Comparison of ENCODE assay signal across 14 cellular contexts in genomic region chr12:124007810-124008570, GRCh38. TPM values are rescaled to one million over a fixed set of nuclear protein-coding genes. Genes with fewer than 3 reads are reported as not detected.
DNase-seq lines count a peak whose midpoint lies in the region; ATAC-seq, FAIRE-seq and TF ChIP-seq lines count a peak whose summit lies in the region.
"Had no signal": no experiment of that assay in that cellular context is flagged by ENCODE, and none has a peak within 500 bp of the region (broad histone marks: within the 10 kb centered on the region; RNA-seq: fewer than 3 reads in every experiment).

No MANE protein-coding gene starts in this region.

- TF ChIP-seq POLR2A in HepG2 (IDR thresholded peaks at IDR 0.05; ENCODE audit: insufficient read depth in 1 of 2, low read depth in 2 of 2, low read length in 2 of 2): no peak

- peaks cover 35% of the 10 kb centered on the region for H3K36me3 Mint-ChIP-seq in T-cell

- H3K27ac Mint-ChIP-seq in T-cell: peak overlapping the region in 1 of 2 donors; percentile 56

- H4K20me1 ChIP-seq in HepG2 (ENCODE audit: insufficient read depth, low read length) (peaks cover 10% of the 10 kb centered on the region), hepatocyte (ENCODE audit: insufficient read depth, poor library complexity, severe bottlenecking) (peaks cover 5% of the 10 kb centered on the region)

- H3K4me2 ChIP-seq in HepG2 (ENCODE audit: low read depth, low read length): no peak overlapping the region
- H3K4me2 ChIP-seq in hepatocyte: peak overlapping the region; percentile 37

- ATAC-seq in HepG2 (no peak), T-cell (replicated peaks in 1 of 4) (peak in 1 of 4 experiments; percentile 44)

- H3K27ac ChIP-seq in liver (ENCODE audit: low read depth in 1 of 2, low read length in 2 of 2) (no peak overlapping the region), HepG2 (ENCODE audit: extremely low read length, insufficient read depth, low read length) (no peak overlapping the region), hepatocyte (peak overlapping the region; percentile 59)
- H3K27ac ChIP-seq: colonic mucosa, RWPE1, transverse colon had no signal

- H3K9ac ChIP-seq in liver (ENCODE audit: low read depth in 1 of 2, low read length in 2 of 2): no peak overlapping the region
- no peak overlapping the region for H3K9ac ChIP-seq in HepG2 (ENCODE audit: insufficient read depth, low read depth, low read length)

- H3K4me1 ChIP-seq in liver (ENCODE audit: control insufficient read depth in 4 of 4, insufficient read depth in 4 of 4, low read length in 3 of 4) (peaks cover 3 to 29% (median 24%) of the 10 kb centered on the region in 4 donors), HepG2 (ENCODE audit: insufficient read depth, low read length) (0 out of 2 replicates have a peak, but pooled peaks cover 7% of the 10 kb centered on the region), hepatocyte (ENCODE audit: insufficient read depth) (peaks cover 44% of the 10 kb centered on the region)
- H3K4me1 ChIP-seq: Caco-2, colonic mucosa, transverse colon had no signal

- H3K27me3 ChIP-seq in liver (ENCODE audit: control insufficient read depth in 4 of 4, insufficient read depth in 4 of 4, low read length in 3 of 4) (no peaks in the 10 kb centered on the region), HepG2 (ENCODE audit: control insufficient read depth in 1 of 2, insufficient read depth in 2 of 2, low read length in 2 of 2) (no peaks in the 10 kb centered on the region), hepatocyte (no peaks in the 10 kb centered on the region)
- H3K27me3 ChIP-seq: colonic mucosa, transverse colon had no signal

- DNase-seq in HepG2 (ENCODE audit: low spot score) (no peak), T-cell (no peak), hepatocyte (ENCODE audit: low spot score) (no peak), G401 (ENCODE audit: low spot score) (no peak), NCI-H774 (lab: John Stamatoyannopoulos, UW) (no peak), AG08396 (ENCODE audit: low spot score) (no peak)
- DNase-seq in activated CD8-positive, alpha-beta memory T cell treated with anti-CD3 and anti-CD28 coated beads, Interleukin-2, amount 50 U/mL, for 48 hours: no peak
- DNase-seq: Caco-2, colonic mucosa, hippocampal formation, NCI-H1105 treated with DMSO at 0.1 percent for 48 hours, transverse colon had no signal

- H3K4me3 Mint-ChIP-seq in T-cell: peak overlapping the region in 2 of 3 donors; percentile 1 to 64

- TF ChIP-seq CTCF in liver (IDR thresholded peaks at IDR 0.05; ENCODE audit: low read depth, low read length, missing input control) (no peak), HepG2 (CRISPR knock-in tag; IDR thresholded peaks at IDR 0.05) (no peak), hepatocyte (IDR thresholded peaks at IDR 0.05; ENCODE audit: poor library complexity) (no peak)

- H3K36me3 ChIP-seq in liver (ENCODE audit: control insufficient read depth in 4 of 4, insufficient read depth in 3 of 4, low read depth in 1 of 4, low read length in 3 of 4) (peaks cover 5 to 12% (median 10%) of the 10 kb centered on the region in 4 donors), HepG2 (replicated peaks in 1 of 2; ENCODE audit: control insufficient read depth in 1 of 2, insufficient read depth in 2 of 2, low read length in 2 of 2) (peaks cover 12 to 80% of the 10 kb centered on the region in 2 experiments; a peak in 4 of 5 replicates), hepatocyte (replicated peaks; ENCODE audit: insufficient read depth, low read depth) (no peaks in the 10 kb centered on the region)
- H3K36me3 ChIP-seq: colonic mucosa had no signal

- H3K9me2 ChIP-seq in hepatocyte (replicated peaks; ENCODE audit: insufficient read depth): no peaks in the 10 kb centered on the region

- H3K79me2 ChIP-seq in HepG2 (ENCODE audit: insufficient read depth, low read length): peaks cover 2% of the 10 kb centered on the region
- peaks cover 58% of the 10 kb centered on the region for H3K79me2 ChIP-seq in hepatocyte

- BruUV-seq in HepG2 (replicated peaks; lab: Mats Ljungman, UMichigan): no TSS peak

- TF ChIP-seq RAD21 in liver (IDR thresholded peaks at IDR 0.05) (no peak), HepG2 (CRISPR knock-in tag; IDR thresholded peaks at IDR 0.05) (no peak)

- FAIRE-seq in HepG2 (lab: Jason Lieb, UNC): no peak

- H2AFZ ChIP-seq in HepG2 (ENCODE audit: low read length): no peak overlapping the region
- no peak overlapping the region for H2AFZ ChIP-seq in hepatocyte

- POLR2A ChIA-PET in HepG2 (lab: Yijun Ruan, JAX) (no interaction called here), T-cell (lab: Charles Lee) (no interaction called here)

- H3K9me3 ChIP-seq in liver (ENCODE audit: control insufficient read depth in 4 of 4, low read length in 3 of 4): no peaks in the 10 kb centered on the region
- no peaks in the 10 kb centered on the region for H3K9me3 ChIP-seq in HepG2 (ENCODE audit: low read length)
- H3K9me3 ChIP-seq in hepatocyte (ENCODE audit: low read depth): no peaks in the 10 kb centered on the region
- H3K9me3 ChIP-seq: Caco-2, colonic mucosa, transverse colon had no signal

- H3K4me3 ChIP-seq in liver (ENCODE audit: low read depth in 1 of 3, low read length in 3 of 3) (no peak overlapping the region), HepG2 (replicated peaks in 1 of 3; ENCODE audit: insufficient read depth in 1 of 3, low read depth in 2 of 3, low read length in 3 of 3) (no peak overlapping the region), hepatocyte (no peak overlapping the region)
- H3K4me3 ChIP-seq: colonic mucosa, transverse colon had no signal

- 67% methylated on average over 9 of the region's 9 CpGs for WGBS in liver
- WGBS in HepG2 (ENCODE audit: low lambda C conversion rate): 95% methylated on average over 9 of the region's 9 CpGs
- 65% methylated on average over 9 of the region's 9 CpGs for WGBS in hepatocyte (ENCODE audit: low lambda C conversion rate, missing lambda C conversion rate)

- in situ Hi-C loops in HepG2 (cut with HindIII; ENCODE audit: extremely low pct_ligation_motif_present, low pct_unique_long_range_greater_than_20kb): no loop called here
- in situ Hi-C loops in G401 (cut with HindIII; ENCODE audit: low sequenced_read_pairs): no loop called here

- H3K4me1 Mint-ChIP-seq in T-cell: peaks cover 33 to 40% (median 33%) of the 10 kb centered on the region in 3 donors

- intact Hi-C loops in HepG2 (cut with micrococcal nuclease; ENCODE audit: unreplicated experiment): no loop called here

- no peaks in the 10 kb centered on the region for H3K9me3 Mint-ChIP-seq in T-cell

- CTCF ChIA-PET in HepG2 (lab: Yijun Ruan, JAX; ENCODE audit: low intra/inter-chr PET ratio, low total read pairs): no interaction called here
- CTCF ChIA-PET in T-cell (lab: Charles Lee): no interaction called here

- H3K27me3 Mint-ChIP-seq in T-cell: no peaks in the 10 kb centered on the region

- TF ChIP-seq EP300 in HepG2 (IDR thresholded peaks at IDR 0.05; ENCODE audit: low read depth in 2 of 2, low read length in 2 of 2) (no peak), HepG2 (CRISPR knock-in tag; IDR thresholded peaks at IDR 0.05; ENCODE audit: borderline replicate concordance) (no peak)

RNA-seq across cellular contexts. Expression of gene ZNF664, which starts 35.0 kb away (rescaled TPM):
- total RNA-seq in liver: 10 to 100 TPM; 25.7 to 40.3 TPM
- 10 to 100 TPM in 1 of 2 donors, 1 to 10 TPM in 1; 7.2 to 33.5 TPM for polyA plus RNA-seq in liver
- 56.5 and 109 TPM in 2 replicates for total RNA-seq in HepG2 (2016; rRNA removed; fragmentation: Illumina TruSeq; extraction: Trizol)
- 17.1 and 19.6 TPM in 2 replicates for total RNA-seq in HepG2 (2016; cell fraction: cytosol; rRNA removed; fragmentation: Illumina TruSeq; extraction: Trizol; ENCODE audit: low read depth)
- total RNA-seq in HepG2 (2016; cell fraction: insoluble cytoplasmic fraction; rRNA removed; fragmentation: Illumina TruSeq; extraction: Trizol): 63.9 and 99.8 TPM in 2 replicates
- 84.3 and 86.0 TPM in 2 replicates for total RNA-seq in HepG2 (2016; cell fraction: membrane; rRNA removed; fragmentation: Illumina TruSeq; extraction: Trizol)
- 64.5 and 64.7 TPM in 2 replicates for total RNA-seq in HepG2 (2016; cell fraction: nucleus; rRNA removed; fragmentation: Illumina TruSeq; extraction: Trizol)
- 43.9 and 46.1 TPM in 2 replicates for polyA plus RNA-seq in HepG2 (2011; rRNA removed)
- 25.5 and 35.4 TPM in 2 replicates for polyA plus RNA-seq in HepG2 (2011; cell fraction: cytosol; rRNA removed)
- 44.8 and 58.7 TPM in 2 replicates for polyA plus RNA-seq in HepG2 (2011; cell fraction: nucleus; rRNA removed)
- 43.4 and 52.1 TPM in 2 replicates for polyA plus RNA-seq in HepG2 (2012)
- polyA plus RNA-seq in HepG2 (2016; cell fraction: cytosol; fragmentation: Illumina TruSeq; extraction: Trizol; ENCODE audit: low read depth): 20.6 and 23.0 TPM in 2 replicates
- 101 and 102 TPM in 2 replicates for polyA plus RNA-seq in HepG2 (2016; cell fraction: insoluble cytoplasmic fraction; fragmentation: Illumina TruSeq; extraction: Trizol; ENCODE audit: low read depth)
- 67.1 and 72.2 TPM in 2 replicates for polyA plus RNA-seq in HepG2 (2016; cell fraction: membrane; fragmentation: Illumina TruSeq; extraction: Trizol; ENCODE audit: low read depth)
- polyA plus RNA-seq in HepG2 (2016; cell fraction: nucleus; fragmentation: Illumina TruSeq; extraction: Trizol; ENCODE audit: insufficient read depth, low read depth): 80.2 and 81.9 TPM in 2 replicates
- 36.2 and 75.5 TPM in 2 replicates for polyA minus RNA-seq in HepG2 (2011; rRNA and poly(A)+ RNA removed; ENCODE audit: low replicate concordance)
- polyA minus RNA-seq in HepG2 (2011; cell fraction: cytosol; rRNA and poly(A)+ RNA removed): 24.4 and 29.4 TPM in 2 replicates
- polyA minus RNA-seq in HepG2 (2011; cell fraction: nucleus; rRNA and poly(A)+ RNA removed): 53.6 and 59.6 TPM in 2 replicates
- total RNA-seq in T-cell: 10 to 100 TPM; 30.6 to 58.2 (median 56.1) TPM
- total RNA-seq in hepatocyte: 63.9 and 80.4 TPM in 2 replicates
- 13.5 and 17.6 TPM in 2 replicates for polyA plus RNA-seq in hepatocyte
- total RNA-seq in G401 (2014; rRNA removed; shearing (Covaris generic)): 58.3 and 59.4 TPM in 2 replicates

RNA-seq across cellular contexts. Expression of gene CCDC92, which starts 35.4 kb away (rescaled TPM):
- total RNA-seq in liver: 1 to 10 TPM; 2.1 to 6.0 TPM
- 10 to 100 TPM; 12.6 to 14.6 TPM for polyA plus RNA-seq in liver
- total RNA-seq in HepG2 (2016; rRNA removed; fragmentation: Illumina TruSeq; extraction: Trizol): 4.6 and 5.4 TPM in 2 replicates
- 6.8 and 8.3 TPM in 2 replicates for total RNA-seq in HepG2 (2016; cell fraction: cytosol; rRNA removed; fragmentation: Illumina TruSeq; extraction: Trizol; ENCODE audit: low read depth)
- 3.3 and 3.9 TPM in 2 replicates for total RNA-seq in HepG2 (2016; cell fraction: insoluble cytoplasmic fraction; rRNA removed; fragmentation: Illumina TruSeq; extraction: Trizol)
- total RNA-seq in HepG2 (2016; cell fraction: membrane; rRNA removed; fragmentation: Illumina TruSeq; extraction: Trizol): 15.8 and 17.8 TPM in 2 replicates
- total RNA-seq in HepG2 (2016; cell fraction: nucleus; rRNA removed; fragmentation: Illumina TruSeq; extraction: Trizol): 5.2 and 5.7 TPM in 2 replicates
- 14.7 and 17.0 TPM in 2 replicates for polyA plus RNA-seq in HepG2 (2011; rRNA removed)
- polyA plus RNA-seq in HepG2 (2011; cell fraction: cytosol; rRNA removed): 12.2 and 12.3 TPM in 2 replicates
- 19.1 and 22.3 TPM in 2 replicates for polyA plus RNA-seq in HepG2 (2011; cell fraction: nucleus; rRNA removed)
- 19.7 and 20.6 TPM in 2 replicates for polyA plus RNA-seq in HepG2 (2012)
- polyA plus RNA-seq in HepG2 (2016; cell fraction: cytosol; fragmentation: Illumina TruSeq; extraction: Trizol; ENCODE audit: low read depth): 46.0 and 49.0 TPM in 2 replicates
- 12.2 and 19.6 TPM in 2 replicates for polyA plus RNA-seq in HepG2 (2016; cell fraction: insoluble cytoplasmic fraction; fragmentation: Illumina TruSeq; extraction: Trizol; ENCODE audit: low read depth)
- 66.4 and 70.7 TPM in 2 replicates for polyA plus RNA-seq in HepG2 (2016; cell fraction: membrane; fragmentation: Illumina TruSeq; extraction: Trizol; ENCODE audit: low read depth)
- 21.7 and 23.0 TPM in 2 replicates for polyA plus RNA-seq in HepG2 (2016; cell fraction: nucleus; fragmentation: Illumina TruSeq; extraction: Trizol; ENCODE audit: insufficient read depth, low read depth)
- polyA minus RNA-seq in HepG2 (2011; rRNA and poly(A)+ RNA removed; ENCODE audit: low replicate concordance): 4.1 and 12.5 TPM in 2 replicates
- 4.6 and 5.2 TPM in 2 replicates for polyA minus RNA-seq in HepG2 (2011; cell fraction: cytosol; rRNA and poly(A)+ RNA removed)
- 14.3 and 19.6 TPM in 2 replicates for polyA minus RNA-seq in HepG2 (2011; cell fraction: nucleus; rRNA and poly(A)+ RNA removed)
- 10 to 100 TPM; 22.1 to 44.9 (median 38.7) TPM for total RNA-seq in T-cell
- total RNA-seq in hepatocyte: 12.8 and 16.9 TPM in 2 replicates
- 58.8 and 60.2 TPM in 2 replicates for polyA plus RNA-seq in hepatocyte
- 2.8 and 10.8 TPM in 2 replicates for total RNA-seq in G401 (2014; rRNA removed; shearing (Covaris generic))
